ENCODE assay signal across 9 cellular contexts in the genomic region with DNA sequence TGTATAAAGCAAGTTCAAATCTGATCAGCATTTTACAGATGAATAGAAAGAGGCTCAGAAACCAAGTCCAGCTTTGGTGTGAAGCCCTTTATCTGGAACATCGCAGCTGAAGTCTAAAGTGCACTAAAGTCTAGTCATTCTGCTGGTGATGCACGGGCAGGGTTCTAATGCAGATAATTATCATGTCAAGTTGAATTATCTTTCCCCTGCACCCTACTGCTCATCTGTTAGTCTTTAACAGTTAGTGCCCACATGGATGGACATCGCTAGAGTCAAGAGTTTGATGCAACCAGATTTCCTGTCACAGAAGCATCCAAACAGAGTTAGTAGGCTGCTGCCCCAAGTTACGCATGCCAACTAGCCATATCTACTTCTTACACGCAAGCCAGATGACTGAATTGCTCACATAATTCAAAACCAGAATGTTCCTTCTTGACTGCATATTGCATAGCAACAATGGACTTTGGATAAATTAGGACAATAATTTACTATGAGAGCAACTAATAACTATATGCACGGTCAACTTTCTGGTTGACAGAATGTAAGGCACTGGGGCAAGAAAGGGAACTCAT. TPM values are rescaled to one million over a fixed set of nuclear protein-coding genes. Genes with fewer than 3 reads are reported as not detected.
DNase-seq lines count a peak whose midpoint lies in the region; ATAC-seq and TF ChIP-seq lines count a peak whose summit lies in the region.
"Had no signal": no experiment of that assay in that cellular context is flagged by ENCODE, and none has a peak within 500 bp of the region (broad histone marks: within the 10 kb centered on the region; RNA-seq: fewer than 3 reads in every experiment).

No MANE protein-coding gene starts in this region.

- peaks cover 8 to 11% of the 10 kb centered on the region in 2 donors for H3K27me3 Mint-ChIP-seq in natural killer cell treated with Interleukin-12 subunit alpha and Interleukin-12 subunit beta and Interleukin-15 and Interleukin-18, amount 100 ng/mL, for 72 hours

- peaks cover 4% of the 10 kb centered on the region for H3K36me3 Mint-ChIP-seq in natural killer cell treated with Interleukin-12 subunit alpha and Interleukin-12 subunit beta and Interleukin-15 and Interleukin-18, amount 100 ng/mL, for 72 hours

- H3K4me3 ChIP-seq in BLaER1 treated with 17β-estradiol and CSF1 and Interleukin-3, amounts not matched to agents 10 nM and 100 nM = peak overlapping the region in 2 of 10 experiments; percentile 47 to 51; a peak in 2 of 20 replicates
- H3K4me3 ChIP-seq in adipocyte (ENCODE audit: low read length) = peak overlapping the region; percentile 1
- H3K4me3 ChIP-seq in right atrium auricular region = peak overlapping the region in 1 of 2 donors; percentile 21

- peak overlapping the region in 3 of 11 experiments; percentile 55 to 99 (median 67); a peak in 1 of 22 replicates for H3K9ac ChIP-seq in BLaER1 treated with 17β-estradiol and CSF1 and Interleukin-3, amounts not matched to agents 10 nM and 100 nM
- no peak overlapping the region for H3K9ac ChIP-seq in adipocyte (ENCODE audit: low read length)

- ATAC-seq in HG03378 (IDR thresholded peaks at IDR 0.05; ENCODE audit: unreplicated experiment) = peak; percentile 15
- ATAC-seq in natural killer cell treated with Interleukin-12 subunit alpha and Interleukin-12 subunit beta and Interleukin-15 and Interleukin-18, amount 100 ng/mL, for 72 hours = no peak

- H3K27me3 ChIP-seq in BLaER1 treated with 17β-estradiol and CSF1 and Interleukin-3, amounts not matched to agents 10 nM and 100 nM = no peaks in the 10 kb centered on the region
- H3K27me3 ChIP-seq in adipocyte (replicated peaks; ENCODE audit: control insufficient read depth, insufficient read depth, low read length) = no peaks in the 10 kb centered on the region
- H3K27me3 ChIP-seq in right atrium auricular region = no peaks in the 10 kb centered on the region

- peak overlapping the region; percentile 65 to 92 (median 84); a peak in 20 of 22 replicates for H3K4me2 ChIP-seq in BLaER1 treated with 17β-estradiol and CSF1 and Interleukin-3, amounts not matched to agents 10 nM and 100 nM

- peaks cover 25 to 27% of the 10 kb centered on the region in 2 donors for H3K4me1 Mint-ChIP-seq in natural killer cell treated with Interleukin-12 subunit alpha and Interleukin-12 subunit beta and Interleukin-15 and Interleukin-18, amount 100 ng/mL, for 72 hours (ENCODE audit: low read depth in 2 of 2)

- H3K27ac ChIP-seq in BLaER1 treated with 17β-estradiol and CSF1 and Interleukin-3, amounts not matched to agents 10 nM and 100 nM = no peak overlapping the region
- H3K27ac ChIP-seq in right atrium auricular region = no peak overlapping the region
- H3K27ac ChIP-seq: skin epidermis had no signal

- H3K4me3 Mint-ChIP-seq in natural killer cell treated with Interleukin-12 subunit alpha and Interleukin-12 subunit beta and Interleukin-15 and Interleukin-18, amount 100 ng/mL, for 72 hours = peak overlapping the region; percentile 56

- H3K9me3 ChIP-seq in BLaER1 treated with 17β-estradiol and CSF1 and Interleukin-3, amounts not matched to agents 10 nM and 100 nM (replicated peaks in 1 of 11) = no peaks in the 10 kb centered on the region
- H3K9me3 ChIP-seq in adipocyte (ENCODE audit: control insufficient read depth, low read length) (no peaks in the 10 kb centered on the region), right atrium auricular region (no peaks in the 10 kb centered on the region)

- peaks cover 36 to 46% (median 43%) of the 10 kb centered on the region in 10 experiments for H3K4me1 ChIP-seq in BLaER1 treated with 17β-estradiol and CSF1 and Interleukin-3, amounts not matched to agents 10 nM and 100 nM
- peaks cover 33% of the 10 kb centered on the region for H3K4me1 ChIP-seq in adipocyte (ENCODE audit: control insufficient read depth, insufficient read depth, low read length)
- peaks cover 0 to 32% of the 10 kb centered on the region in 2 donors for H3K4me1 ChIP-seq in right atrium auricular region

- H3K27ac Mint-ChIP-seq in natural killer cell treated with Interleukin-12 subunit alpha and Interleukin-12 subunit beta and Interleukin-15 and Interleukin-18, amount 100 ng/mL, for 72 hours = peak overlapping the region in 1 of 2 donors; percentile 65

- H3K9me3 Mint-ChIP-seq in natural killer cell treated with Interleukin-12 subunit alpha and Interleukin-12 subunit beta and Interleukin-15 and Interleukin-18, amount 100 ng/mL, for 72 hours = no peaks in the 10 kb centered on the region

- TF ChIP-seq CTCF in GM20000 (IDR thresholded peaks at IDR 0.05; ENCODE audit: extremely low read depth, missing control alignments) (no peak), right atrium auricular region (IDR thresholded peaks at IDR 0.05) (no peak)

- peaks cover 1 to 24% (median 14%) of the 10 kb centered on the region in 11 experiments; a peak in 18 of 22 replicates for H3K36me3 ChIP-seq in BLaER1 treated with 17β-estradiol and CSF1 and Interleukin-3, amounts not matched to agents 10 nM and 100 nM
- H3K36me3 ChIP-seq in adipocyte (ENCODE audit: control insufficient read depth, insufficient read depth, low read length, severe bottlenecking) (peaks cover 3% of the 10 kb centered on the region), right atrium auricular region (no peaks in the 10 kb centered on the region)

- DNase-seq in adipocyte (ENCODE audit: low read depth) (no peak), GM20000 (ENCODE audit: low spot score) (no peak), right atrium auricular region (ENCODE audit: low spot score) (no peak), NCI-H510A (lab: John Stamatoyannopoulos, UW) (no peak), NCI-H2029 (lab: John Stamatoyannopoulos, UW) (no peak)
- DNase-seq in natural killer cell treated with Interleukin-12 subunit alpha and Interleukin-12 subunit beta and Interleukin-15 and Interleukin-18, amount 100 ng/mL, for 72 hours (ENCODE audit: low spot score) = no peak

- peaks cover 11 to 33% (median 26%) of the 10 kb centered on the region in 11 experiments; a peak in 21 of 22 replicates for H4K20me1 ChIP-seq in BLaER1 treated with 17β-estradiol and CSF1 and Interleukin-3, amounts not matched to agents 10 nM and 100 nM

RNA-seq across cellular contexts. Expression of a gene that starts 1.6 kb away (rescaled TPM):
- total RNA-seq in natural killer cell treated with Interleukin-12 subunit alpha and Interleukin-12 subunit beta and Interleukin-15 and Interleukin-18, amount 100 ng/mL, for 72 hours = 100 to 1,000 TPM in 1 of 2 donors, 10 to 100 TPM in 1; 93.0 to 136 TPM
- total RNA-seq in right atrium auricular region = 10 to 100 TPM; 45.5 to 63.9 TPM

RNA-seq across cellular contexts. Expression of a gene that starts 17.8 kb away (rescaled TPM):
- total RNA-seq in natural killer cell treated with Interleukin-12 subunit alpha and Interleukin-12 subunit beta and Interleukin-15 and Interleukin-18, amount 100 ng/mL, for 72 hours = 1 to 10 TPM; 4.3 to 8.7 TPM
- total RNA-seq in right atrium auricular region = 1 to 10 TPM; 5.5 to 5.7 TPM

RNA-seq across cellular contexts. Expression of a gene that starts 56.8 kb away (rescaled TPM):
- not detected for total RNA-seq in natural killer cell treated with Interleukin-12 subunit alpha and Interleukin-12 subunit beta and Interleukin-15 and Interleukin-18, amount 100 ng/mL, for 72 hours
- under 1 TPM; 0.31 to 0.82 TPM for total RNA-seq in right atrium auricular region
